1 cellular context compared by ENCODE assay signal in the genomic region with DNA sequence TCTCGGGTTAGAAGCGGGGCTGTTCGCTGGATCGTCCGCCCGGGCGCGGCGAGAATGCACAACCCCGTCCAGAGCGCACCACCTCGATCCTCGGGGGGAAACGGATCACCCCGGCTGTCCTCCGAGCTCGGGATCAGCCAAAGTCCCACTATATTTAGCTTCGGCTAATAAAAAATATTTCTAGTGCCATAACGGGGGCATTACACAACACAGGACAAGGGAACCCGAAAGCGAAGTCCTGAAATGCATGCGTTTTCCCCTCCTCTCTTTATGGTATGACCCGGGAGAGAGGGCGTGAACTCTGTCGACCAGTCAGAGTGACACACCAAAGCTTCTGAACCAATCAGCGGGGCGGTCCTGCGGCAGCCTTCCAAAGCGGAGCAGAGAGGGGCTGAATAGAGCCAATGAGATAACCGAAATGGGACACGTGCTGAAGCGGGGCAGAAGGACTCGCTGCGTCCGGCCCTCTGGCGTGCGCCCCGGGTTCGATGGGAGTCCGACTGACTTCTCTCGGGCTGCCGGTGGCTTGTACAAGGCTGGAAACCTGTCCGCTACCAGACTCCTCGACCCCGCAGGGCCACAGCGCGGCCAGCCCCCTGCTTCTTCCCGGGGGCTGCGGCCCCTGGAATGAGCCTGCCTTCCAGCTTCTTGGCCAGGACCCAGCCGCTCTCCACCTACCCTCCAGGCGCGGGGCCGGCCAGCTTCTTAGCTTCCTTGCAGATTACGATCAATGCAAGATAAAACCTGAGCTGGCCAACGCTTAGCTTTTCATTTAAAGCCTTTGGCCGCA.
A peak's percentile ranks its signal among the peaks of the same experiment; 100 is the strongest.
TF ChIP-seq lines count a peak whose summit lies in the region.

A gene with protein sequence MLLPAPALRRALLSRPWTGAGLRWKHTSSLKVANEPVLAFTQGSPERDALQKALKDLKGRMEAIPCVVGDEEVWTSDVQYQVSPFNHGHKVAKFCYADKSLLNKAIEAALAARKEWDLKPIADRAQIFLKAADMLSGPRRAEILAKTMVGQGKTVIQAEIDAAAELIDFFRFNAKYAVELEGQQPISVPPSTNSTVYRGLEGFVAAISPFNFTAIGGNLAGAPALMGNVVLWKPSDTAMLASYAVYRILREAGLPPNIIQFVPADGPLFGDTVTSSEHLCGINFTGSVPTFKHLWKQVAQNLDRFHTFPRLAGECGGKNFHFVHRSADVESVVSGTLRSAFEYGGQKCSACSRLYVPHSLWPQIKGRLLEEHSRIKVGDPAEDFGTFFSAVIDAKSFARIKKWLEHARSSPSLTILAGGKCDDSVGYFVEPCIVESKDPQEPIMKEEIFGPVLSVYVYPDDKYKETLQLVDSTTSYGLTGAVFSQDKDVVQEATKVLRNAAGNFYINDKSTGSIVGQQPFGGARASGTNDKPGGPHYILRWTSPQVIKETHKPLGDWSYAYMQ (minus strand): TSS at position 33 of the 790 bp plus-strand sequence. CDS start 32 bp downstream, at position 1.

TF ChIP-seq in A549, 52 proteins besides CTCF, POLR2A, EP300 and RAD21 (continued from another document):
- TF ChIP-seq TP53 (CRISPR knock-in tag; IDR thresholded peaks at IDR 0.05) (0 out of 2 replicates have a peak, but pooled peaks have one; percentile 6), PHF8 (IDR thresholded peaks at IDR 0.05; ENCODE audit: borderline replicate concordance, low read depth) (no peak), CBX2 (IDR thresholded peaks at IDR 0.05; ENCODE audit: borderline replicate concordance, low read depth) (no peak), MAZ (IDR thresholded peaks at IDR 0.05; ENCODE audit: borderline replicate concordance, low read depth, low read length) (no peak), HEYL (CRISPR knock-in tag; IDR thresholded peaks at IDR 0.05) (no peak), HOXB13 (CRISPR knock-in tag; IDR thresholded peaks at IDR 0.05; ENCODE audit: low read depth) (no peak), RCOR1 (IDR thresholded peaks at IDR 0.05; ENCODE audit: low read depth, low read length) (no peak), EHMT2 (IDR thresholded peaks at IDR 0.05; ENCODE audit: low read depth) (no peak), BHLHE40 (IDR thresholded peaks at IDR 0.05; ENCODE audit: low read depth, low read length) (peak; percentile 47; the same call in 1 of the 2 replicates), MYC (IDR thresholded peaks at IDR 0.05; ENCODE audit: borderline replicate concordance, low read length) (no peak), JUN (IDR thresholded peaks at IDR 0.05) (peak; percentile 22 to 34; a peak in 2 of 5 replicates), SREBF2 (IDR thresholded peaks at IDR 0.05) (no peak), JUNB (IDR thresholded peaks at IDR 0.05) (no peak), CBX8 (IDR thresholded peaks at IDR 0.05) (no peak), ZFP36 (IDR thresholded peaks at IDR 0.05; ENCODE audit: borderline replicate concordance, partially characterized antibody) (no peak), GATA3 (IDR thresholded peaks at IDR 0.05; ENCODE audit: borderline replicate concordance) (peak; percentile 62; the same call in 1 of the 2 replicates), RARB (CRISPR knock-in tag; IDR thresholded peaks at IDR 0.05) (no peak), KDM5A (IDR thresholded peaks at IDR 0.05) (no peak), NR3C1 (IDR thresholded peaks at IDR 0.05) (no peak), CHD2 (IDR thresholded peaks at IDR 0.05; ENCODE audit: low read length, partially characterized antibody) (no peak), TFCP2L1 (CRISPR knock-in tag; IDR thresholded peaks at IDR 0.05) (no peak), ZSCAN20 (CRISPR knock-in tag; IDR thresholded peaks at IDR 0.05) (no peak), HOXA7 (CRISPR knock-in tag; IDR thresholded peaks at IDR 0.05) (no peak), RNF2 (IDR thresholded peaks at IDR 0.05; ENCODE audit: borderline replicate concordance, low read depth) (no peak), EHF (CRISPR knock-in tag; IDR thresholded peaks at IDR 0.05) (no peak), ZNF302 (CRISPR knock-in tag; IDR thresholded peaks at IDR 0.05) (no peak)
- TF ChIP-seq, protein P1, sequence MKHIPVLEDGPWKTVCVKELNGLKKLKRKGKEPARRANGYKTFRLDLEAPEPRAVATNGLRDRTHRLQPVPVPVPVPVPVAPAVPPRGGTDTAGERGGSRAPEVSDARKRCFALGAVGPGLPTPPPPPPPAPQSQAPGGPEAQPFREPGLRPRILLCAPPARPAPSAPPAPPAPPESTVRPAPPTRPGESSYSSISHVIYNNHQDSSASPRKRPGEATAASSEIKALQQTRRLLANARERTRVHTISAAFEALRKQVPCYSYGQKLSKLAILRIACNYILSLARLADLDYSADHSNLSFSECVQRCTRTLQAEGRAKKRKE (CRISPR knock-in tag; IDR thresholded peaks at IDR 0.05; ENCODE audit: low read depth): no peak
- TF ChIP-seq, protein P2, sequence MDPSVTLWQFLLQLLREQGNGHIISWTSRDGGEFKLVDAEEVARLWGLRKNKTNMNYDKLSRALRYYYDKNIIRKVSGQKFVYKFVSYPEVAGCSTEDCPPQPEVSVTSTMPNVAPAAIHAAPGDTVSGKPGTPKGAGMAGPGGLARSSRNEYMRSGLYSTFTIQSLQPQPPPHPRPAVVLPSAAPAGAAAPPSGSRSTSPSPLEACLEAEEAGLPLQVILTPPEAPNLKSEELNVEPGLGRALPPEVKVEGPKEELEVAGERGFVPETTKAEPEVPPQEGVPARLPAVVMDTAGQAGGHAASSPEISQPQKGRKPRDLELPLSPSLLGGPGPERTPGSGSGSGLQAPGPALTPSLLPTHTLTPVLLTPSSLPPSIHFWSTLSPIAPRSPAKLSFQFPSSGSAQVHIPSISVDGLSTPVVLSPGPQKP (IDR thresholded peaks at IDR 0.05; ENCODE audit: low read depth, low read length): no peak
- TF ChIP-seq, protein P3, sequence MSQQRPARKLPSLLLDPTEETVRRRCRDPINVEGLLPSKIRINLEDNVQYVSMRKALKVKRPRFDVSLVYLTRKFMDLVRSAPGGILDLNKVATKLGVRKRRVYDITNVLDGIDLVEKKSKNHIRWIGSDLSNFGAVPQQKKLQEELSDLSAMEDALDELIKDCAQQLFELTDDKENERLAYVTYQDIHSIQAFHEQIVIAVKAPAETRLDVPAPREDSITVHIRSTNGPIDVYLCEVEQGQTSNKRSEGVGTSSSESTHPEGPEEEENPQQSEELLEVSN (IDR thresholded peaks at IDR 0.05; ENCODE audit: borderline replicate concordance, low read depth): peak; percentile 61; the same call in 1 of the 2 replicates
- TF ChIP-seq, protein P4, sequence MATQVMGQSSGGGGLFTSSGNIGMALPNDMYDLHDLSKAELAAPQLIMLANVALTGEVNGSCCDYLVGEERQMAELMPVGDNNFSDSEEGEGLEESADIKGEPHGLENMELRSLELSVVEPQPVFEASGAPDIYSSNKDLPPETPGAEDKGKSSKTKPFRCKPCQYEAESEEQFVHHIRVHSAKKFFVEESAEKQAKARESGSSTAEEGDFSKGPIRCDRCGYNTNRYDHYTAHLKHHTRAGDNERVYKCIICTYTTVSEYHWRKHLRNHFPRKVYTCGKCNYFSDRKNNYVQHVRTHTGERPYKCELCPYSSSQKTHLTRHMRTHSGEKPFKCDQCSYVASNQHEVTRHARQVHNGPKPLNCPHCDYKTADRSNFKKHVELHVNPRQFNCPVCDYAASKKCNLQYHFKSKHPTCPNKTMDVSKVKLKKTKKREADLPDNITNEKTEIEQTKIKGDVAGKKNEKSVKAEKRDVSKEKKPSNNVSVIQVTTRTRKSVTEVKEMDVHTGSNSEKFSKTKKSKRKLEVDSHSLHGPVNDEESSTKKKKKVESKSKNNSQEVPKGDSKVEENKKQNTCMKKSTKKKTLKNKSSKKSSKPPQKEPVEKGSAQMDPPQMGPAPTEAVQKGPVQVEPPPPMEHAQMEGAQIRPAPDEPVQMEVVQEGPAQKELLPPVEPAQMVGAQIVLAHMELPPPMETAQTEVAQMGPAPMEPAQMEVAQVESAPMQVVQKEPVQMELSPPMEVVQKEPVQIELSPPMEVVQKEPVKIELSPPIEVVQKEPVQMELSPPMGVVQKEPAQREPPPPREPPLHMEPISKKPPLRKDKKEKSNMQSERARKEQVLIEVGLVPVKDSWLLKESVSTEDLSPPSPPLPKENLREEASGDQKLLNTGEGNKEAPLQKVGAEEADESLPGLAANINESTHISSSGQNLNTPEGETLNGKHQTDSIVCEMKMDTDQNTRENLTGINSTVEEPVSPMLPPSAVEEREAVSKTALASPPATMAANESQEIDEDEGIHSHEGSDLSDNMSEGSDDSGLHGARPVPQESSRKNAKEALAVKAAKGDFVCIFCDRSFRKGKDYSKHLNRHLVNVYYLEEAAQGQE (IDR thresholded peaks at IDR 0.05): no peak
- TF ChIP-seq, protein P5, sequence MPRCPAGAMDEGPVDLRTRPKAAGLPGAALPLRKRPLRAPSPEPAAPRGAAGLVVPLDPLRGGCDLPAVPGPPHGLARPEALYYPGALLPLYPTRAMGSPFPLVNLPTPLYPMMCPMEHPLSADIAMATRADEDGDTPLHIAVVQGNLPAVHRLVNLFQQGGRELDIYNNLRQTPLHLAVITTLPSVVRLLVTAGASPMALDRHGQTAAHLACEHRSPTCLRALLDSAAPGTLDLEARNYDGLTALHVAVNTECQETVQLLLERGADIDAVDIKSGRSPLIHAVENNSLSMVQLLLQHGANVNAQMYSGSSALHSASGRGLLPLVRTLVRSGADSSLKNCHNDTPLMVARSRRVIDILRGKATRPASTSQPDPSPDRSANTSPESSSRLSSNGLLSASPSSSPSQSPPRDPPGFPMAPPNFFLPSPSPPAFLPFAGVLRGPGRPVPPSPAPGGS (IDR thresholded peaks at IDR 0.05): no peak
- TF ChIP-seq, protein P6, sequence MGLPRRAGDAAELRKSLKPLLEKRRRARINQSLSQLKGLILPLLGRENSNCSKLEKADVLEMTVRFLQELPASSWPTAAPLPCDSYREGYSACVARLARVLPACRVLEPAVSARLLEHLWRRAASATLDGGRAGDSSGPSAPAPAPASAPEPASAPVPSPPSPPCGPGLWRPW (IDR thresholded peaks at IDR 0.05): no peak
- TF ChIP-seq, protein P7, sequence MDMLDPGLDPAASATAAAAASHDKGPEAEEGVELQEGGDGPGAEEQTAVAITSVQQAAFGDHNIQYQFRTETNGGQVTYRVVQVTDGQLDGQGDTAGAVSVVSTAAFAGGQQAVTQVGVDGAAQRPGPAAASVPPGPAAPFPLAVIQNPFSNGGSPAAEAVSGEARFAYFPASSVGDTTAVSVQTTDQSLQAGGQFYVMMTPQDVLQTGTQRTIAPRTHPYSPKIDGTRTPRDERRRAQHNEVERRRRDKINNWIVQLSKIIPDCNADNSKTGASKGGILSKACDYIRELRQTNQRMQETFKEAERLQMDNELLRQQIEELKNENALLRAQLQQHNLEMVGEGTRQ (IDR thresholded peaks at IDR 0.05): peak; percentile 95
- TF ChIP-seq, protein P8, sequence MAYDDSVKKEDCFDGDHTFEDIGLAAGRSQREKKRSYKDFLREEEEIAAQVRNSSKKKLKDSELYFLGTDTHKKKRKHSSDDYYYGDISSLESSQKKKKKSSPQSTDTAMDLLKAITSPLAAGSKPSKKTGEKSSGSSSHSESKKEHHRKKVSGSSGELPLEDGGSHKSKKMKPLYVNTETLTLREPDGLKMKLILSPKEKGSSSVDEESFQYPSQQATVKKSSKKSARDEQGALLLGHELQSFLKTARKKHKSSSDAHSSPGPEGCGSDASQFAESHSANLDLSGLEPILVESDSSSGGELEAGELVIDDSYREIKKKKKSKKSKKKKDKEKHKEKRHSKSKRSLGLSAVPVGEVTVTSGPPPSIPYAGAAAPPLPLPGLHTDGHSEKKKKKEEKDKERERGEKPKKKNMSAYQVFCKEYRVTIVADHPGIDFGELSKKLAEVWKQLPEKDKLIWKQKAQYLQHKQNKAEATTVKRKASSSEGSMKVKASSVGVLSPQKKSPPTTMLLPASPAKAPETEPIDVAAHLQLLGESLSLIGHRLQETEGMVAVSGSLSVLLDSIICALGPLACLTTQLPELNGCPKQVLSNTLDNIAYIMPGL (CRISPR knock-in tag; IDR thresholded peaks at IDR 0.05; ENCODE audit: borderline replicate concordance): no peak
